Comparison of ENCODE assay signal across 1 cellular context in the genomic region with DNA sequence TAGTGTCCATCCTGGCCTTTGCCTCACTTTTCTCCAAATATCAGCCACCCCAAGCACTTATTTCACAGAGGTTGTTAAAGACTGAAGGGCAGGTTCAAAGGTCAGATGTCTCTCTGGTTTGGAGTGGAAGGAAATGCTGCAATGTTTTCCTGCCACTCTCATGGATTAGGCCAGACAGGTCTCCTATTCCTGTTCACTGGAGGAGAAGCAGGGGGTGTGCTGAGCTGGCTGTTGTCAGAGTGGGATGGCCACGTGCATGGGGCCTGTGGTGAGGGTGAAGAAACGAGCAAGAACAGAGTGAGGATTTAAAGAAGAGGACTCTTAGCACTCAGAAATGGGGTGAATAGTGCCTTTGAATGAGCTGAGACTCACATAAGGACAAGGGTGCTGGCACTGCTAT.
TF ChIP-seq lines count a peak whose summit lies in the region.

No MANE protein-coding gene starts in this region.

TF ChIP-seq in HepG2, 621 proteins besides CTCF, POLR2A, EP300 and RAD21 (continued from another document):
- TF ChIP-seq, protein P1, sequence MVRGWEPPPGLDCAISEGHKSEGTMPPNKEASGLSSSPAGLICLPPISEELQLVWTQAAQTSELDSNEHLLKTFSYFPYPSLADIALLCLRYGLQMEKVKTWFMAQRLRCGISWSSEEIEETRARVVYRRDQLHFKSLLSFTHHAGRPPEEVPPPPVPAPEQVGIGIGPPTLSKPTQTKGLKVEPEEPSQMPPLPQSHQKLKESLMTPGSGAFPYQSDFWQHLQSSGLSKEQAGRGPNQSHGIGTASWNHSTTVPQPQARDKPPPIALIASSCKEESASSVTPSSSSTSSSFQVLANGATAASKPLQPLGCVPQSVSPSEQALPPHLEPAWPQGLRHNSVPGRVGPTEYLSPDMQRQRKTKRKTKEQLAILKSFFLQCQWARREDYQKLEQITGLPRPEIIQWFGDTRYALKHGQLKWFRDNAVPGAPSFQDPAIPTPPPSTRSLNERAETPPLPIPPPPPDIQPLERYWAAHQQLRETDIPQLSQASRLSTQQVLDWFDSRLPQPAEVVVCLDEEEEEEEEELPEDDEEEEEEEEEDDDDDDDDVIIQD (CRISPR knock-in tag; IDR thresholded peaks at IDR 0.05; ENCODE audit: low read depth): no peak
- TF ChIP-seq, protein P2, sequence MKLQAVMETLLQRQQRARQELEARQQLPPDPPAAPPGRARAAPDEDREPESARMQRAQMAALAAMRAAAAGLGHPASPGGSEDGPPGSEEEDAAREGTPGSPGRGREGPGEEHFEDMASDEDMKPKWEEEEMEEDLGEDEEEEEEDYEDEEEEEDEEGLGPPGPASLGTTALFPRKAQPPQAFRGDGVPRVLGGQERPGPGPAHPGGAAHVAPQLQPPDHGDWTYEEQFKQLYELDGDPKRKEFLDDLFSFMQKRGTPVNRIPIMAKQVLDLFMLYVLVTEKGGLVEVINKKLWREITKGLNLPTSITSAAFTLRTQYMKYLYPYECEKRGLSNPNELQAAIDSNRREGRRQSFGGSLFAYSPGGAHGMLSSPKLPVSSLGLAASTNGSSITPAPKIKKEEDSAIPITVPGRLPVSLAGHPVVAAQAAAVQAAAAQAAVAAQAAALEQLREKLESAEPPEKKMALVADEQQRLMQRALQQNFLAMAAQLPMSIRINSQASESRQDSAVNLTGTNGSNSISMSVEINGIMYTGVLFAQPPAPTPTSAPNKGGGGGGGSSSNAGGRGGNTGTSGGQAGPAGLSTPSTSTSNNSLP (IDR thresholded peaks at IDR 0.05; ENCODE audit: low read depth, low read length): no peak
- TF ChIP-seq ZNF577 (CRISPR knock-in tag; IDR thresholded peaks at IDR 0.05; ENCODE audit: borderline replicate concordance, low read depth): no peak
- 0 out of 2 replicates have a peak, but pooled peaks have one; percentile 45 for TF ChIP-seq ZFY (CRISPR knock-in tag; IDR thresholded peaks at IDR 0.05)
- TF ChIP-seq SRF (IDR thresholded peaks at IDR 0.05; ENCODE audit: low read depth, low read length): no peak
- peak; percentile 39; the same call in 1 of the 2 replicates for TF ChIP-seq CEBPG (CRISPR knock-in tag; IDR thresholded peaks at IDR 0.05)
- no peak for TF ChIP-seq MBNL3 (CRISPR knock-in tag; conservative IDR thresholded peaks at IDR 0.05)
- TF ChIP-seq, protein P3, sequence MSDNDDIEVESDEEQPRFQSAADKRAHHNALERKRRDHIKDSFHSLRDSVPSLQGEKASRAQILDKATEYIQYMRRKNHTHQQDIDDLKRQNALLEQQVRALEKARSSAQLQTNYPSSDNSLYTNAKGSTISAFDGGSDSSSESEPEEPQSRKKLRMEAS (IDR thresholded peaks at IDR 0.05): peak; percentile 82
- TF ChIP-seq, protein P4, sequence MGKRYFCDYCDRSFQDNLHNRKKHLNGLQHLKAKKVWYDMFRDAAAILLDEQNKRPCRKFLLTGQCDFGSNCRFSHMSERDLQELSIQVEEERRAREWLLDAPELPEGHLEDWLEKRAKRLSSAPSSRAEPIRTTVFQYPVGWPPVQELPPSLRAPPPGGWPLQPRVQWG (CRISPR knock-in tag; IDR thresholded peaks at IDR 0.05; ENCODE audit: borderline replicate concordance, low read depth): no peak
- no peak for TF ChIP-seq ZNF614 (CRISPR knock-in tag; IDR thresholded peaks at IDR 0.05; ENCODE audit: borderline replicate concordance)
- no peak for TF ChIP-seq YY1 (IDR thresholded peaks at IDR 0.05; ENCODE audit: insufficient read depth, insufficient replicate concordance, low read depth, low read length)
- TF ChIP-seq ATF7-NPFF (CRISPR knock-in tag; IDR thresholded peaks at IDR 0.05; ENCODE audit: low read depth): no peak
- TF ChIP-seq YEATS4 (CRISPR knock-in tag; IDR thresholded peaks at IDR 0.05; ENCODE audit: borderline replicate concordance): 0 out of 2 replicates have a peak, but pooled peaks have one; percentile 8
- TF ChIP-seq, protein P5, sequence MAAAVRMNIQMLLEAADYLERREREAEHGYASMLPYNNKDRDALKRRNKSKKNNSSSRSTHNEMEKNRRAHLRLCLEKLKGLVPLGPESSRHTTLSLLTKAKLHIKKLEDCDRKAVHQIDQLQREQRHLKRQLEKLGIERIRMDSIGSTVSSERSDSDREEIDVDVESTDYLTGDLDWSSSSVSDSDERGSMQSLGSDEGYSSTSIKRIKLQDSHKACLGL (CRISPR knock-in tag; IDR thresholded peaks at IDR 0.05): no peak
- no peak for TF ChIP-seq SYNCRIP (IDR thresholded peaks at IDR 0.05; ENCODE audit: insufficient read depth, low read depth, low read length)
- TF ChIP-seq, protein P6, sequence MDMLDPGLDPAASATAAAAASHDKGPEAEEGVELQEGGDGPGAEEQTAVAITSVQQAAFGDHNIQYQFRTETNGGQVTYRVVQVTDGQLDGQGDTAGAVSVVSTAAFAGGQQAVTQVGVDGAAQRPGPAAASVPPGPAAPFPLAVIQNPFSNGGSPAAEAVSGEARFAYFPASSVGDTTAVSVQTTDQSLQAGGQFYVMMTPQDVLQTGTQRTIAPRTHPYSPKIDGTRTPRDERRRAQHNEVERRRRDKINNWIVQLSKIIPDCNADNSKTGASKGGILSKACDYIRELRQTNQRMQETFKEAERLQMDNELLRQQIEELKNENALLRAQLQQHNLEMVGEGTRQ (IDR thresholded peaks at IDR 0.05; ENCODE audit: low read depth, low read length): no peak
- TF ChIP-seq, protein P6 (CRISPR knock-in tag; IDR thresholded peaks at IDR 0.05; ENCODE audit: borderline replicate concordance): no peak
- TF ChIP-seq MED1 (CRISPR knock-in tag; IDR thresholded peaks at IDR 0.05): peak; percentile 24; the same call in 1 of the 2 replicates
- no peak for TF ChIP-seq STAT5B (CRISPR knock-in tag; IDR thresholded peaks at IDR 0.05)
- TF ChIP-seq ARNTL (CRISPR knock-in tag; IDR thresholded peaks at IDR 0.05): 0 out of 2 replicates have a peak, but pooled peaks have one; percentile 55
- no peak for TF ChIP-seq ZMYM4 (CRISPR knock-in tag; IDR thresholded peaks at IDR 0.05)
- TF ChIP-seq FOXA1 (IDR thresholded peaks at IDR 0.05): no peak
- TF ChIP-seq FOXA1 (CRISPR knock-in tag; IDR thresholded peaks at IDR 0.05): no peak
- no peak for TF ChIP-seq FOXK2 (IDR thresholded peaks at IDR 0.05)
- no peak for TF ChIP-seq REPIN1 (CRISPR knock-in tag; IDR thresholded peaks at IDR 0.05; ENCODE audit: borderline replicate concordance, low read depth)
- TF ChIP-seq SOX6 (IDR thresholded peaks at IDR 0.05): no peak
- peak; percentile 16; the same call in 1 of the 2 replicates for TF ChIP-seq SOX6 (CRISPR knock-in tag; IDR thresholded peaks at IDR 0.05)
- no peak; the same call in 1 of the 2 replicates for TF ChIP-seq ATF7 (IDR thresholded peaks at IDR 0.05)
- 0 out of 2 replicates have a peak, but pooled peaks have one; percentile 24 for TF ChIP-seq ATF7 (CRISPR knock-in tag; IDR thresholded peaks at IDR 0.05)
